Comparison of ENCODE assay signal across 1 cellular context in the genomic region with DNA sequence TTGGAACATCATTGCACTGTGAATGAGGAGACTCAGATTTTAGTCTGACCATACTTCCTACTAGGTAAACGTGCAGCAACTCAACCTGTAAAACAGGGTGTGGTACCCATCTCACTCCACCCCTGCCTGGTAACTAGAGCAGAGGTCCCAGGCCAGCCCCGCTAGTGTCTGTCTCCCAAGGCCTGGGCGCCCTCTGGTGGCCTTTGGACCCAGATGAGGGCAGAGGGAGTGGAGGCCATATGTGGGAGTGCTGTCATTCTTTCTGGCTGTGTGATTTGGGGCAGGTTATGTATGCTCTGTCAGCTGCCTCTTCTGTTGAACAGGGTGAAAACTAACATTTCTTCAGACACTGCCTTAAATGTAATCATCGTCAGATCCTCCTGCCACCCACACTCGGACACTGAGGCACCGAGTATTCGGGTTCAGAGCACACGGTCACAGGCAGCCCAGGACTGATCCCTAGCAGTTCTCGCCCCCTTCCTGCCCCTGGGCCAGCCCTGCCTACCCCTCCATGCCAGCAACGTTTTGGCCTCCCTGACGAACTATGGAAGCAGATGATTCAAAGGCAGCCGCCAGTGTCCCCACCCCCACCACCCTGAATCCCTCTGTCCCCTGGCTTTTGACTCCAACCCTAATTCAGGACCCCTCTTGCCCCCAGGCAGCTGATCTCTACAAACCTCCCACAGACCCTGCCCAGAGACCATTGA.
TF ChIP-seq lines count a peak whose summit lies in the region.

No MANE protein-coding gene starts in this region.

TF ChIP-seq in HepG2, 621 proteins besides CTCF, POLR2A, EP300 and RAD21 (continued from another document):
- no peak for TF ChIP-seq SCMH1 (CRISPR knock-in tag; IDR thresholded peaks at IDR 0.05; ENCODE audit: borderline replicate concordance)
- no peak for TF ChIP-seq SRSF1 (optimal IDR thresholded peaks at IDR 0.05; ENCODE audit: low read depth, low read length)
- TF ChIP-seq MIER2 (CRISPR knock-in tag; IDR thresholded peaks at IDR 0.05): 0 out of 2 replicates have a peak, but pooled peaks have one; percentile 52
- peak; percentile 41; the same call in 1 of the 2 replicates for TF ChIP-seq GATAD2A (CRISPR knock-in tag; IDR thresholded peaks at IDR 0.05)
- TF ChIP-seq ZNF766 (CRISPR knock-in tag; IDR thresholded peaks at IDR 0.05; ENCODE audit: borderline replicate concordance): no peak
- no peak for TF ChIP-seq PAX8 (CRISPR knock-in tag; IDR thresholded peaks at IDR 0.05; ENCODE audit: borderline replicate concordance)
- TF ChIP-seq, protein P1, sequence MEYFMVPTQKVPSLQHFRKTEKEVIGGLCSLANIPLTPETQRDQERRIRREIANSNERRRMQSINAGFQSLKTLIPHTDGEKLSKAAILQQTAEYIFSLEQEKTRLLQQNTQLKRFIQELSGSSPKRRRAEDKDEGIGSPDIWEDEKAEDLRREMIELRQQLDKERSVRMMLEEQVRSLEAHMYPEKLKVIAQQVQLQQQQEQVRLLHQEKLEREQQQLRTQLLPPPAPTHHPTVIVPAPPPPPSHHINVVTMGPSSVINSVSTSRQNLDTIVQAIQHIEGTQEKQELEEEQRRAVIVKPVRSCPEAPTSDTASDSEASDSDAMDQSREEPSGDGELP (IDR thresholded peaks at IDR 0.05; ENCODE audit: borderline replicate concordance, low read depth): 0 out of 2 replicates have a peak, but pooled peaks have one; percentile 13
- no peak for TF ChIP-seq HNRNPK (IDR thresholded peaks at IDR 0.05; ENCODE audit: low read depth, low read length, poor library complexity, severe bottlenecking)
- TF ChIP-seq ARNTL (CRISPR knock-in tag; IDR thresholded peaks at IDR 0.05): no peak
- TF ChIP-seq, protein P2, sequence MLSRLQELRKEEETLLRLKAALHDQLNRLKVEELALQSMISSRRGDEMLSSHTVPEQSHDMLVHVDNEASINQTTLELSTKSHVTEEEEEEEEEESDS (CRISPR knock-in tag; IDR thresholded peaks at IDR 0.05; ENCODE audit: borderline replicate concordance): no peak
- TF ChIP-seq, protein P3, sequence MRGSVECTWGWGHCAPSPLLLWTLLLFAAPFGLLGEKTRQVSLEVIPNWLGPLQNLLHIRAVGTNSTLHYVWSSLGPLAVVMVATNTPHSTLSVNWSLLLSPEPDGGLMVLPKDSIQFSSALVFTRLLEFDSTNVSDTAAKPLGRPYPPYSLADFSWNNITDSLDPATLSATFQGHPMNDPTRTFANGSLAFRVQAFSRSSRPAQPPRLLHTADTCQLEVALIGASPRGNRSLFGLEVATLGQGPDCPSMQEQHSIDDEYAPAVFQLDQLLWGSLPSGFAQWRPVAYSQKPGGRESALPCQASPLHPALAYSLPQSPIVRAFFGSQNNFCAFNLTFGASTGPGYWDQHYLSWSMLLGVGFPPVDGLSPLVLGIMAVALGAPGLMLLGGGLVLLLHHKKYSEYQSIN (CRISPR knock-in tag; IDR thresholded peaks at IDR 0.05; ENCODE audit: borderline replicate concordance): no peak
- no peak for TF ChIP-seq ZFP36 (IDR thresholded peaks at IDR 0.05; ENCODE audit: borderline replicate concordance, low read depth, low read length, partially characterized antibody)
- TF ChIP-seq, protein P4, sequence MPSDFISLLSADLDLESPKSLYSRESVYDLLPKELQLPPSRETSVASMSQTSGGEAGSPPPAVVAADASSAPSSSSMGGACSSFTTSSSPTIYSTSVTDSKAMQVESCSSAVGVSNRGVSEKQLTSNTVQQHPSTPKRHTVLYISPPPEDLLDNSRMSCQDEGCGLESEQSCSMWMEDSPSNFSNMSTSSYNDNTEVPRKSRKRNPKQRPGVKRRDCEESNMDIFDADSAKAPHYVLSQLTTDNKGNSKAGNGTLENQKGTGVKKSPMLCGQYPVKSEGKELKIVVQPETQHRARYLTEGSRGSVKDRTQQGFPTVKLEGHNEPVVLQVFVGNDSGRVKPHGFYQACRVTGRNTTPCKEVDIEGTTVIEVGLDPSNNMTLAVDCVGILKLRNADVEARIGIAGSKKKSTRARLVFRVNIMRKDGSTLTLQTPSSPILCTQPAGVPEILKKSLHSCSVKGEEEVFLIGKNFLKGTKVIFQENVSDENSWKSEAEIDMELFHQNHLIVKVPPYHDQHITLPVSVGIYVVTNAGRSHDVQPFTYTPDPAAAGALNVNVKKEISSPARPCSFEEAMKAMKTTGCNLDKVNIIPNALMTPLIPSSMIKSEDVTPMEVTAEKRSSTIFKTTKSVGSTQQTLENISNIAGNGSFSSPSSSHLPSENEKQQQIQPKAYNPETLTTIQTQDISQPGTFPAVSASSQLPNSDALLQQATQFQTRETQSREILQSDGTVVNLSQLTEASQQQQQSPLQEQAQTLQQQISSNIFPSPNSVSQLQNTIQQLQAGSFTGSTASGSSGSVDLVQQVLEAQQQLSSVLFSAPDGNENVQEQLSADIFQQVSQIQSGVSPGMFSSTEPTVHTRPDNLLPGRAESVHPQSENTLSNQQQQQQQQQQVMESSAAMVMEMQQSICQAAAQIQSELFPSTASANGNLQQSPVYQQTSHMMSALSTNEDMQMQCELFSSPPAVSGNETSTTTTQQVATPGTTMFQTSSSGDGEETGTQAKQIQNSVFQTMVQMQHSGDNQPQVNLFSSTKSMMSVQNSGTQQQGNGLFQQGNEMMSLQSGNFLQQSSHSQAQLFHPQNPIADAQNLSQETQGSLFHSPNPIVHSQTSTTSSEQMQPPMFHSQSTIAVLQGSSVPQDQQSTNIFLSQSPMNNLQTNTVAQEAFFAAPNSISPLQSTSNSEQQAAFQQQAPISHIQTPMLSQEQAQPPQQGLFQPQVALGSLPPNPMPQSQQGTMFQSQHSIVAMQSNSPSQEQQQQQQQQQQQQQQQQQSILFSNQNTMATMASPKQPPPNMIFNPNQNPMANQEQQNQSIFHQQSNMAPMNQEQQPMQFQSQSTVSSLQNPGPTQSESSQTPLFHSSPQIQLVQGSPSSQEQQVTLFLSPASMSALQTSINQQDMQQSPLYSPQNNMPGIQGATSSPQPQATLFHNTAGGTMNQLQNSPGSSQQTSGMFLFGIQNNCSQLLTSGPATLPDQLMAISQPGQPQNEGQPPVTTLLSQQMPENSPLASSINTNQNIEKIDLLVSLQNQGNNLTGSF (CRISPR knock-in tag; IDR thresholded peaks at IDR 0.05): no peak
- TF ChIP-seq, protein P5, sequence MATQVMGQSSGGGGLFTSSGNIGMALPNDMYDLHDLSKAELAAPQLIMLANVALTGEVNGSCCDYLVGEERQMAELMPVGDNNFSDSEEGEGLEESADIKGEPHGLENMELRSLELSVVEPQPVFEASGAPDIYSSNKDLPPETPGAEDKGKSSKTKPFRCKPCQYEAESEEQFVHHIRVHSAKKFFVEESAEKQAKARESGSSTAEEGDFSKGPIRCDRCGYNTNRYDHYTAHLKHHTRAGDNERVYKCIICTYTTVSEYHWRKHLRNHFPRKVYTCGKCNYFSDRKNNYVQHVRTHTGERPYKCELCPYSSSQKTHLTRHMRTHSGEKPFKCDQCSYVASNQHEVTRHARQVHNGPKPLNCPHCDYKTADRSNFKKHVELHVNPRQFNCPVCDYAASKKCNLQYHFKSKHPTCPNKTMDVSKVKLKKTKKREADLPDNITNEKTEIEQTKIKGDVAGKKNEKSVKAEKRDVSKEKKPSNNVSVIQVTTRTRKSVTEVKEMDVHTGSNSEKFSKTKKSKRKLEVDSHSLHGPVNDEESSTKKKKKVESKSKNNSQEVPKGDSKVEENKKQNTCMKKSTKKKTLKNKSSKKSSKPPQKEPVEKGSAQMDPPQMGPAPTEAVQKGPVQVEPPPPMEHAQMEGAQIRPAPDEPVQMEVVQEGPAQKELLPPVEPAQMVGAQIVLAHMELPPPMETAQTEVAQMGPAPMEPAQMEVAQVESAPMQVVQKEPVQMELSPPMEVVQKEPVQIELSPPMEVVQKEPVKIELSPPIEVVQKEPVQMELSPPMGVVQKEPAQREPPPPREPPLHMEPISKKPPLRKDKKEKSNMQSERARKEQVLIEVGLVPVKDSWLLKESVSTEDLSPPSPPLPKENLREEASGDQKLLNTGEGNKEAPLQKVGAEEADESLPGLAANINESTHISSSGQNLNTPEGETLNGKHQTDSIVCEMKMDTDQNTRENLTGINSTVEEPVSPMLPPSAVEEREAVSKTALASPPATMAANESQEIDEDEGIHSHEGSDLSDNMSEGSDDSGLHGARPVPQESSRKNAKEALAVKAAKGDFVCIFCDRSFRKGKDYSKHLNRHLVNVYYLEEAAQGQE (IDR thresholded peaks at IDR 0.05; ENCODE audit: borderline replicate concordance in 1 of 2, low read depth in 1 of 2, low read length in 2 of 2): no peak
- TF ChIP-seq, protein P6, sequence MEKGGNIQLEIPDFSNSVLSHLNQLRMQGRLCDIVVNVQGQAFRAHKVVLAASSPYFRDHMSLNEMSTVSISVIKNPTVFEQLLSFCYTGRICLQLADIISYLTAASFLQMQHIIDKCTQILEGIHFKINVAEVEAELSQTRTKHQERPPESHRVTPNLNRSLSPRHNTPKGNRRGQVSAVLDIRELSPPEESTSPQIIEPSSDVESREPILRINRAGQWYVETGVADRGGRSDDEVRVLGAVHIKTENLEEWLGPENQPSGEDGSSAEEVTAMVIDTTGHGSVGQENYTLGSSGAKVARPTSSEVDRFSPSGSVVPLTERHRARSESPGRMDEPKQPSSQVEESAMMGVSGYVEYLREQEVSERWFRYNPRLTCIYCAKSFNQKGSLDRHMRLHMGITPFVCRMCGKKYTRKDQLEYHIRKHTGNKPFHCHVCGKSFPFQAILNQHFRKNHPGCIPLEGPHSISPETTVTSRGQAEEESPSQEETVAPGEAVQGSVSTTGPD (CRISPR knock-in tag; IDR thresholded peaks at IDR 0.05): no peak
- TF ChIP-seq ZNF251 (CRISPR knock-in tag; IDR thresholded peaks at IDR 0.05): no peak
- TF ChIP-seq TP53 (CRISPR knock-in tag; conservative IDR thresholded peaks at IDR 0.05): no peak
- TF ChIP-seq ZBTB1 (CRISPR knock-in tag; IDR thresholded peaks at IDR 0.05; ENCODE audit: borderline replicate concordance): no peak
- 0 out of 2 replicates have a peak, but pooled peaks have one; percentile 22 for TF ChIP-seq IRF2 (CRISPR knock-in tag; IDR thresholded peaks at IDR 0.05)
- TF ChIP-seq ZNF781 (CRISPR knock-in tag; IDR thresholded peaks at IDR 0.05; ENCODE audit: borderline replicate concordance, not compliant biosample characterization): no peak
- TF ChIP-seq YY1 (IDR thresholded peaks at IDR 0.05; ENCODE audit: insufficient read depth, insufficient replicate concordance, low read depth, low read length): peak; percentile 57
- TF ChIP-seq ZBTB7A (CRISPR knock-in tag; IDR thresholded peaks at IDR 0.05): no peak
- TF ChIP-seq, protein P7, sequence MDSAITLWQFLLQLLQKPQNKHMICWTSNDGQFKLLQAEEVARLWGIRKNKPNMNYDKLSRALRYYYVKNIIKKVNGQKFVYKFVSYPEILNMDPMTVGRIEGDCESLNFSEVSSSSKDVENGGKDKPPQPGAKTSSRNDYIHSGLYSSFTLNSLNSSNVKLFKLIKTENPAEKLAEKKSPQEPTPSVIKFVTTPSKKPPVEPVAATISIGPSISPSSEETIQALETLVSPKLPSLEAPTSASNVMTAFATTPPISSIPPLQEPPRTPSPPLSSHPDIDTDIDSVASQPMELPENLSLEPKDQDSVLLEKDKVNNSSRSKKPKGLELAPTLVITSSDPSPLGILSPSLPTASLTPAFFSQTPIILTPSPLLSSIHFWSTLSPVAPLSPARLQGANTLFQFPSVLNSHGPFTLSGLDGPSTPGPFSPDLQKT (CRISPR knock-in tag; IDR thresholded peaks at IDR 0.05; ENCODE audit: borderline replicate concordance): no peak
- TF ChIP-seq, protein P8, sequence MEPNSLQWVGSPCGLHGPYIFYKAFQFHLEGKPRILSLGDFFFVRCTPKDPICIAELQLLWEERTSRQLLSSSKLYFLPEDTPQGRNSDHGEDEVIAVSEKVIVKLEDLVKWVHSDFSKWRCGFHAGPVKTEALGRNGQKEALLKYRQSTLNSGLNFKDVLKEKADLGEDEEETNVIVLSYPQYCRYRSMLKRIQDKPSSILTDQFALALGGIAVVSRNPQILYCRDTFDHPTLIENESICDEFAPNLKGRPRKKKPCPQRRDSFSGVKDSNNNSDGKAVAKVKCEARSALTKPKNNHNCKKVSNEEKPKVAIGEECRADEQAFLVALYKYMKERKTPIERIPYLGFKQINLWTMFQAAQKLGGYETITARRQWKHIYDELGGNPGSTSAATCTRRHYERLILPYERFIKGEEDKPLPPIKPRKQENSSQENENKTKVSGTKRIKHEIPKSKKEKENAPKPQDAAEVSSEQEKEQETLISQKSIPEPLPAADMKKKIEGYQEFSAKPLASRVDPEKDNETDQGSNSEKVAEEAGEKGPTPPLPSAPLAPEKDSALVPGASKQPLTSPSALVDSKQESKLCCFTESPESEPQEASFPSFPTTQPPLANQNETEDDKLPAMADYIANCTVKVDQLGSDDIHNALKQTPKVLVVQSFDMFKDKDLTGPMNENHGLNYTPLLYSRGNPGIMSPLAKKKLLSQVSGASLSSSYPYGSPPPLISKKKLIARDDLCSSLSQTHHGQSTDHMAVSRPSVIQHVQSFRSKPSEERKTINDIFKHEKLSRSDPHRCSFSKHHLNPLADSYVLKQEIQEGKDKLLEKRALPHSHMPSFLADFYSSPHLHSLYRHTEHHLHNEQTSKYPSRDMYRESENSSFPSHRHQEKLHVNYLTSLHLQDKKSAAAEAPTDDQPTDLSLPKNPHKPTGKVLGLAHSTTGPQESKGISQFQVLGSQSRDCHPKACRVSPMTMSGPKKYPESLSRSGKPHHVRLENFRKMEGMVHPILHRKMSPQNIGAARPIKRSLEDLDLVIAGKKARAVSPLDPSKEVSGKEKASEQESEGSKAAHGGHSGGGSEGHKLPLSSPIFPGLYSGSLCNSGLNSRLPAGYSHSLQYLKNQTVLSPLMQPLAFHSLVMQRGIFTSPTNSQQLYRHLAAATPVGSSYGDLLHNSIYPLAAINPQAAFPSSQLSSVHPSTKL (CRISPR knock-in tag; IDR thresholded peaks at IDR 0.05): 0 out of 2 replicates have a peak, but pooled peaks have one; percentile 18
- no peak for TF ChIP-seq MLLT10 (CRISPR knock-in tag; IDR thresholded peaks at IDR 0.05)
- 0 out of 2 replicates have a peak, but pooled peaks have one; percentile 16 for TF ChIP-seq RNF2 (conservative IDR thresholded peaks at IDR 0.05; ENCODE audit: low read depth)
